ENCODE assay signal across 20 cellular contexts in genomic region chr11:129590030-129590752, GRCh38.
"Had no signal": no experiment of that assay in that cellular context is flagged by ENCODE, and none has a peak within 500 bp of the region (broad histone marks: within the 10 kb centered on the region; RNA-seq: fewer than 3 reads in every experiment).

No MANE protein-coding gene starts in this region.

- H3K36me3 Mint-ChIP-seq: activated CD4-positive, alpha-beta memory T cell treated with anti-CD3 and anti-CD28 coated beads for 36 hours; activated naive CD4-positive, alpha-beta T cell treated with anti-CD3 and anti-CD28 coated beads, Interleukin-2, amount 50 U/mL, for 72 hours; brain; natural killer cell treated with Interleukin-12 subunit alpha and Interleukin-12 subunit beta and Interleukin-15 and Interleukin-18, amount 100 ng/mL, for 72 hours had no signal

- DNase-seq: activated CD4-positive, alpha-beta memory T cell treated with anti-CD3 and anti-CD28 coated beads for 36 hours; activated CD4-positive, alpha-beta T cell treated with anti-CD3 and anti-CD28 coated beads for 48 hours; activated T-cell treated with anti-CD3 and anti-CD28 coated beads for 4 hours; aorta; caudate nucleus; effector CD4-positive, alpha-beta T cell; left ventricle myocardium inferior; midbrain; right lobe of liver; stimulated activated CD4-positive, alpha-beta T cell treated with anti-CD3 and anti-CD28 coated beads, Interleukin-1b, Interleukin-23, amount 100 ng/mL, for 48 hours; stimulated activated naive CD8-positive, alpha-beta T cell treated with anti-CD3 and anti-CD28 coated beads, Interleukin-15, amount 100 ng/mL, for 72 hours had no signal

- H3K27me3 ChIP-seq: hepatocyte, right lobe of liver, suprapubic skin, tibial nerve had no signal

- H3K36me3 ChIP-seq: left ventricle myocardium inferior, right lobe of liver, suprapubic skin, tibial nerve had no signal

- H3K4me3 ChIP-seq: hepatocyte, left ventricle myocardium inferior, right lobe of liver, skin epidermis, suprapubic skin, tibial nerve had no signal

- H3K4me2 ChIP-seq: hepatocyte had no signal

- H2AFZ ChIP-seq: hepatocyte, parathyroid adenoma had no signal

- H3K27ac Mint-ChIP-seq: activated CD4-positive, alpha-beta memory T cell treated with anti-CD3 and anti-CD28 coated beads for 36 hours; activated naive CD4-positive, alpha-beta T cell treated with anti-CD3 and anti-CD28 coated beads, Interleukin-2, amount 50 U/mL, for 72 hours; brain; dendritic cell treated with granulocyte-macrophage colony-stimulating factor and Interleukin-4, amounts not matched to agents 40 ng/mL and 50 ng/mL, for 4 days; natural killer cell treated with Interleukin-12 subunit alpha and Interleukin-12 subunit beta and Interleukin-15 and Interleukin-18, amount 100 ng/mL, for 72 hours; stimulated activated naive CD8-positive, alpha-beta T cell treated with anti-CD3 and anti-CD28 coated beads, Interleukin-15, amount 100 ng/mL, for 72 hours had no signal

- H3K9me3 ChIP-seq: left ventricle myocardium inferior, right lobe of liver, suprapubic skin, tibial nerve had no signal

- H3K4me1 ChIP-seq: left ventricle myocardium inferior, parathyroid adenoma, right lobe of liver, tibial nerve had no signal

- H3K9me3 Mint-ChIP-seq: activated CD4-positive, alpha-beta memory T cell treated with anti-CD3 and anti-CD28 coated beads for 36 hours; activated naive CD4-positive, alpha-beta T cell treated with anti-CD3 and anti-CD28 coated beads, Interleukin-2, amount 50 U/mL, for 72 hours; dendritic cell treated with granulocyte-macrophage colony-stimulating factor and Interleukin-4, amounts not matched to agents 40 ng/mL and 50 ng/mL, for 4 days; natural killer cell treated with Interleukin-12 subunit alpha and Interleukin-12 subunit beta and Interleukin-15 and Interleukin-18, amount 100 ng/mL, for 72 hours had no signal

- H3K79me2 ChIP-seq: hepatocyte, parathyroid adenoma had no signal

- H3K27me3 Mint-ChIP-seq: dendritic cell treated with granulocyte-macrophage colony-stimulating factor and Interleukin-4, amounts not matched to agents 40 ng/mL and 50 ng/mL, for 4 days; natural killer cell treated with Interleukin-12 subunit alpha and Interleukin-12 subunit beta and Interleukin-15 and Interleukin-18, amount 100 ng/mL, for 72 hours had no signal

- H3K4me1 Mint-ChIP-seq: brain; stimulated activated naive CD8-positive, alpha-beta T cell treated with anti-CD3 and anti-CD28 coated beads, Interleukin-15, amount 100 ng/mL, for 72 hours had no signal

- ATAC-seq: activated naive CD4-positive, alpha-beta T cell treated with anti-CD3 and anti-CD28 coated beads, Interleukin-2, amount 50 U/mL, for 72 hours; natural killer cell treated with Interleukin-12 subunit alpha and Interleukin-12 subunit beta and Interleukin-15 and Interleukin-18, amount 100 ng/mL, for 72 hours; right lobe of liver; stimulated activated naive CD8-positive, alpha-beta T cell treated with anti-CD3 and anti-CD28 coated beads, Interleukin-15, amount 100 ng/mL, for 72 hours had no signal

- H3K27ac ChIP-seq: hepatocyte, left ventricle myocardium inferior, parathyroid adenoma, right lobe of liver, skin epidermis, suprapubic skin, tibial nerve had no signal

- H3K4me3 Mint-ChIP-seq: activated CD4-positive, alpha-beta memory T cell treated with anti-CD3 and anti-CD28 coated beads for 36 hours; brain; dendritic cell treated with granulocyte-macrophage colony-stimulating factor and Interleukin-4, amounts not matched to agents 40 ng/mL and 50 ng/mL, for 4 days; natural killer cell treated with Interleukin-12 subunit alpha and Interleukin-12 subunit beta and Interleukin-15 and Interleukin-18, amount 100 ng/mL, for 72 hours; stimulated activated naive CD8-positive, alpha-beta T cell treated with anti-CD3 and anti-CD28 coated beads, Interleukin-15, amount 100 ng/mL, for 72 hours had no signal

- H3K9ac ChIP-seq: parathyroid adenoma had no signal
